In the genomic region with DNA sequence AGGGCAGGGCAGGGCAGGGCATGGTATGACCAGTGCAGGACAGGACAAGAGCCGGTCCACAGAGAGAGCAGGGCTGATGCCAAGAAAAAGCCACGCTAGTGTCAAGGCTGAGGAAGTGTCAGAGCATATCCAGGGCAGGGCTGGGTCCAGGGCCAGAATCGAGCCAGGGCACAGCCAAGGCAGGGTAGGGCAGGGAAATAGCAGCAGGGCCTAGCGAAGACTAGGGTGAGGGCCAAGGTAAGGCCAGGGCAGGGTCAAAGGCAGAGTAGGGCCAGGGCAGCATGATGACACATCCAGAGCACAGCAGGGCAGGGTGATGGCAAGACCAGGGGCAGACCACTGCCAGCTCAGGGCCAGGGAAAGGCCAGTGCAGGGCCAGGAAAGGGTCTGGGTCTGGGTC, we compare ENCODE assay signal across 20 cellular contexts. TPM values are rescaled to one million over a fixed set of nuclear protein-coding genes. Genes with fewer than 3 reads are reported as not detected.
"Had no signal": no experiment of that assay in that cellular context is flagged by ENCODE, and none has a peak within 500 bp of the region (broad histone marks: within the 10 kb centered on the region; RNA-seq: fewer than 3 reads in every experiment).

No MANE protein-coding gene starts in this region.

RNA-seq across cellular contexts. Expression of a gene that starts 49.7 kb away (rescaled TPM):
- total RNA-seq: activated naive CD4-positive, alpha-beta T cell treated with anti-CD3 and anti-CD28 coated beads for 36 hours; activated naive CD4-positive, alpha-beta T cell treated with anti-CD3 and anti-CD28 coated beads, Interleukin-2, amount 50 U/mL, for 72 hours; activated naive CD8-positive, alpha-beta T cell treated with anti-CD3 and anti-CD28 coated beads for 36 hours; activated naive CD8-positive, alpha-beta T cell treated with anti-CD3 and anti-CD28 coated beads, Interleukin-2, amount 10 ng/mL, durations not matched to agents 7 days and 5 days; activated T-cell treated with anti-CD3 and anti-CD28 coated beads, Interleukin-2, amount 50 U/mL, for 4 hours; activated T-cell treated with anti-CD3 and anti-CD28 coated beads, Interleukin-2, amount 50 U/mL, for 72 hours; activated T-helper 1 cell treated with anti-CD3 and anti-CD28 coated beads, Interleukin-12 subunit alpha, Interleukin-12 subunit beta, Interleukin-2, Interleukin-4 antibody, amounts not matched to agents 30 ng/mL and 10 ng/mL and 1 ng/mL, durations not matched to agents 14 hours and 24 hours and 36 hours; activated T-helper 17 cell treated with anti-CD3 and anti-CD28 coated beads, Interleukin-2, amount 50 U/mL, for 72 hours; activated T-helper 2 cell treated with anti-CD3 and anti-CD28 coated beads, Interferon-gamma antibody, Interleukin-2, Interleukin-4, amounts not matched to agents 10 μg/mL and 5 μg/mL and 100 μg/mL, durations not matched to agents 14 hours and 24 hours and 36 hours; aorta; ascending aorta; astrocyte; body of pancreas; breast epithelium; bronchial epithelial cell; cardiac muscle cell; cardiac septum; cerebellum; chondrocyte had no signal
- polyA plus RNA-seq: adipose tissue, aorta, cardiac muscle cell had no signal
